Comparison of ENCODE assay signal across 18 cellular contexts in genomic region chr20:63828951-63829350, GRCh38. TPM values are rescaled to one million over a fixed set of nuclear protein-coding genes. Genes with fewer than 3 reads are reported as not detected.
DNase-seq lines count a peak whose midpoint lies in the region; ATAC-seq and TF ChIP-seq lines count a peak whose summit lies in the region.
"Had no signal": no experiment of that assay in that cellular context is flagged by ENCODE, and none has a peak within 500 bp of the region (broad histone marks: within the 10 kb centered on the region; RNA-seq: fewer than 3 reads in every experiment).

No MANE protein-coding gene starts in this region.

- CTCF ChIA-PET in Panc1 (lab: Charles Lee) = no interaction called here

- H3F3A ChIP-seq in GM23338 (replicated peaks; ENCODE audit: low read depth) = peaks cover 30% of the 10 kb centered on the region; the same call in 1 of the 2 replicates

- H3K27me3 ChIP-seq in GM23338 (ENCODE audit: insufficient read depth) (peaks cover 45% of the 10 kb centered on the region), Panc1 (ENCODE audit: control insufficient read depth, insufficient read depth, low read length) (no peaks in the 10 kb centered on the region), right cardiac atrium (ENCODE audit: control insufficient read depth, insufficient read depth) (no peaks in the 10 kb centered on the region), rectal smooth muscle tissue (ENCODE audit: control insufficient read depth, insufficient read depth, low read length) (peaks cover 14% of the 10 kb centered on the region)

- intact Hi-C loops in Panc1 (cut with micrococcal nuclease; ENCODE audit: unreplicated experiment) (no loop called here), right cardiac atrium (cut with DNase I) (loop anchor here in 1 of 4 donors (5.0 kb wide), 1 partner anchor 37 kb away; no protein-coding TSS in a partner anchor)

- POLR2A ChIA-PET in Panc1 (lab: Charles Lee) = no interaction called here

- peak overlapping the region; percentile 93 for H3K4me2 ChIP-seq in GM23338

- H3K27ac ChIP-seq in GM23338 (ENCODE audit: low read depth) = no peak overlapping the region
- H3K27ac ChIP-seq in Panc1 (ENCODE audit: low read length) = peak overlapping the region; percentile 77
- peak overlapping the region; percentile 45 for H3K27ac ChIP-seq in right cardiac atrium (ENCODE audit: low read length)
- H3K27ac ChIP-seq in rectal smooth muscle tissue (ENCODE audit: low read depth, low read length) = no peak overlapping the region
- H3K27ac ChIP-seq: C4-2B, foreskin keratinocyte had no signal

- H3K36me3 ChIP-seq in GM23338 (ENCODE audit: insufficient read depth) (no peaks in the 10 kb centered on the region), Panc1 (ENCODE audit: control insufficient read depth, insufficient read depth, low read length) (no peaks in the 10 kb centered on the region), rectal smooth muscle tissue (ENCODE audit: control insufficient read depth, insufficient read depth, low read length) (no peaks in the 10 kb centered on the region)
- H3K36me3 ChIP-seq: left lung had no signal

- in situ Hi-C loops in Panc1 (cut with HindIII; ENCODE audit: low pct_unique_long_range_greater_than_20kb, low sequenced_read_pairs) = no loop called here

- H3K4me1 Mint-ChIP-seq in GM23338 = peaks cover 38% of the 10 kb centered on the region

- no peak for DNase-seq in GM23338 (ENCODE audit: low spot score)
- no peak for DNase-seq in Panc1 (ENCODE audit: low read depth, low spot score)
- DNase-seq in right cardiac atrium = no peak
- no peak for DNase-seq in SIG-M5 (lab: John Stamatoyannopoulos, UW)
- DNase-seq in activated CD8-positive, alpha-beta memory T cell treated with anti-CD3 and anti-CD28 coated beads, Interleukin-2, amount 50 U/mL, for 48 hours = no peak
- no peak for DNase-seq in NCI-H1417 (lab: John Stamatoyannopoulos, UW)
- DNase-seq in stimulated activated CD4-positive, alpha-beta T cell treated with anti-CD3 and anti-CD28 coated beads, Interleukin-4, amount 100 ng/mL, for 4 hours = no peak
- DNase-seq: activated naive CD8-positive, alpha-beta T cell treated with anti-CD3 and anti-CD28 coated beads for 36 hours; cortex of kidney; foreskin keratinocyte; GDM1; left lung; NCI-H1694; NCI-H524 treated with DMSO at 0.1 percent for 48 hours; stimulated activated CD4-positive, alpha-beta T cell treated with anti-CD3 and anti-CD28 coated beads, Interleukin-4, amount 100 ng/mL, for 1 hour; stimulated activated naive CD8-positive, alpha-beta T cell treated with anti-CD3 and anti-CD28 coated beads, Interleukin-15, Interleukin-2, amounts not matched to agents 100 U/mL and 50 U/mL, for 24 hours had no signal

- H3K4me1 ChIP-seq in GM23338 (ENCODE audit: insufficient read depth) (peaks cover 21% of the 10 kb centered on the region), Panc1 (ENCODE audit: control insufficient read depth, insufficient read depth, low read length) (peaks cover 33% of the 10 kb centered on the region), right cardiac atrium (ENCODE audit: control insufficient read depth, insufficient read depth, low read length) (peaks cover 4% of the 10 kb centered on the region), rectal smooth muscle tissue (ENCODE audit: control insufficient read depth, insufficient read depth, low read length) (no peaks in the 10 kb centered on the region)
- H3K4me1 ChIP-seq: foreskin keratinocyte had no signal

- H2AFZ ChIP-seq in GM23338 = no peak overlapping the region

- H3K4me3 ChIP-seq in GM23338 (peak overlapping the region; percentile 63), Panc1 (ENCODE audit: low read depth in 2 of 2, low read length in 2 of 2) (peak overlapping the region; percentile 53 to 63; a peak in 2 of 4 replicates), right cardiac atrium (ENCODE audit: low read length) (peak overlapping the region; percentile 94), rectal smooth muscle tissue (ENCODE audit: low read length) (peak overlapping the region; percentile 57)

- no peak overlapping the region for H3K9ac ChIP-seq in rectal smooth muscle tissue (ENCODE audit: low read length)

- peaks cover 47% of the 10 kb centered on the region for H3K79me2 ChIP-seq in GM23338 (replicated peaks; ENCODE audit: insufficient read depth)

- no peak for ATAC-seq in GM23338
- ATAC-seq in Panc1 = no peak
- no peak for ATAC-seq in right cardiac atrium
- ATAC-seq: foreskin keratinocyte; left lung; stimulated activated naive CD8-positive, alpha-beta T cell treated with anti-CD3 and anti-CD28 coated beads, Interleukin-15, Interleukin-2, amounts not matched to agents 100 U/mL and 50 U/mL, for 24 hours had no signal

- H3K9me3 Mint-ChIP-seq in GM23338 = no peaks in the 10 kb centered on the region
- H3K9me3 Mint-ChIP-seq: activated naive CD8-positive, alpha-beta T cell treated with anti-CD3 and anti-CD28 coated beads for 36 hours had no signal

- no peaks in the 10 kb centered on the region for H3K9me2 ChIP-seq in GM23338 (ENCODE audit: insufficient read depth)

- peak overlapping the region; percentile 84 for H3K4me3 Mint-ChIP-seq in GM23338

- peaks cover 33% of the 10 kb centered on the region for H3K27me3 Mint-ChIP-seq in GM23338 (ENCODE audit: insufficient read depth, low read depth, poor library complexity)

- H3K9me3 ChIP-seq in Panc1 (ENCODE audit: control insufficient read depth, insufficient read depth, low read depth, low read length) (no peaks in the 10 kb centered on the region), right cardiac atrium (ENCODE audit: control insufficient read depth, low read length) (no peaks in the 10 kb centered on the region)
- H3K9me3 ChIP-seq: left lung had no signal

- H3K27ac Mint-ChIP-seq in GM23338 = no peak overlapping the region
- H3K27ac Mint-ChIP-seq: activated naive CD8-positive, alpha-beta T cell treated with anti-CD3 and anti-CD28 coated beads for 36 hours had no signal

- peaks cover 34% of the 10 kb centered on the region for H4K20me1 ChIP-seq in GM23338 (replicated peaks; ENCODE audit: insufficient read depth)

- BruUV-seq in Panc1 (replicated peaks; lab: Mats Ljungman, UMichigan) = no TSS peak

- WGBS in right cardiac atrium = 59% methylated on average over 10 of the region's 10 CpGs

- no peaks in the 10 kb centered on the region; the same call in 2 of the 3 replicates for H3K36me3 Mint-ChIP-seq in GM23338 (ENCODE audit: low read depth)

- TF ChIP-seq CTCF in GM23338 (conservative IDR thresholded peaks at IDR 0.05; ENCODE audit: low read depth in 2 of 2) (peak in 1 of 2 experiments; percentile 23; a peak in 1 of 4 replicates), Panc1 (IDR thresholded peaks at IDR 0.05) (no peak)

TF ChIP-seq in GM23338, 12 proteins besides CTCF, POLR2A, EP300 and RAD21:
- no peak for TF ChIP-seq POLR2AphosphoS5 (IDR thresholded peaks at IDR 0.05; ENCODE audit: low read depth)
- TF ChIP-seq ZNF331 (CRISPR knock-in tag; IDR thresholded peaks at IDR 0.05; ENCODE audit: low read depth) = no peak

RNA-seq across cellular contexts. Expression of gene ZBTB46, which starts 2.1 kb away (rescaled TPM):
- total RNA-seq in GM23338 (2014; rRNA removed; shearing (Covaris generic)) = 23.0 and 26.9 TPM in 2 replicates
- 3.2 TPM in 2 replicates for polyA plus RNA-seq in GM23338 (2016; fragmentation: Nextera tagmentation; extraction: Ambion mirVana)
- total RNA-seq in Panc1 (2021; ENCODE audit: unreplicated experiment) = 15.2 TPM
- polyA plus RNA-seq in Panc1 (2012; ENCODE audit: insufficient read length) = 8.3 TPM
- 10 to 100 TPM; 14.4 to 18.1 (median 16.3) TPM for total RNA-seq in right cardiac atrium
- polyA plus RNA-seq in right cardiac atrium = 6.7 TPM

RNA-seq across cellular contexts. Expression of gene ABHD16B, which starts 32.3 kb away (rescaled TPM):
- not detected in 2 replicates for total RNA-seq in GM23338 (2014; rRNA removed; shearing (Covaris generic))
- polyA plus RNA-seq in GM23338 (2016; fragmentation: Nextera tagmentation; extraction: Ambion mirVana) (not detected in 2 replicates), right cardiac atrium (0.54 TPM)
- total RNA-seq in Panc1 (2021; ENCODE audit: unreplicated experiment) (not detected), right cardiac atrium (not detected)
- 2.2 TPM for polyA plus RNA-seq in Panc1 (2012; ENCODE audit: insufficient read length)
- total RNA-seq: activated naive CD8-positive, alpha-beta T cell treated with anti-CD3 and anti-CD28 coated beads for 36 hours; foreskin keratinocyte had no signal
- polyA plus RNA-seq: foreskin keratinocyte had no signal

RNA-seq across cellular contexts. Expression of gene TPD52L2, which starts 36.1 kb away (rescaled TPM):
- 103 and 104 TPM in 2 replicates for total RNA-seq in GM23338 (2014; rRNA removed; shearing (Covaris generic))
- polyA plus RNA-seq in GM23338 (2016; fragmentation: Nextera tagmentation; extraction: Ambion mirVana) = 39.5 and 40.2 TPM in 2 replicates
- 113 TPM for total RNA-seq in Panc1 (2021; ENCODE audit: unreplicated experiment)
- polyA plus RNA-seq in Panc1 (2012; ENCODE audit: insufficient read length) = 128 TPM
- total RNA-seq in right cardiac atrium = 10 to 100 TPM; 62.1 to 73.5 (median 63.6) TPM
- polyA plus RNA-seq in right cardiac atrium = 52.3 TPM

Comparison
In these comparisons a context has a peak if more than half of its experiments do, and no peak if none do; other contexts are left out.
1. H3K27ac ChIP-seq: peak in Panc1 (single experiment) and right cardiac atrium (single experiment); none in GM23338 (single experiment) and rectal smooth muscle tissue (single experiment).
2. Peak in every context shown above with its lines, with median percentiles within 50 percentile points of each other: H3K4me3 ChIP-seq.